16 cellular contexts compared by ENCODE assay signal in genomic region chr1:96515925-96516324, GRCh38.
DNase-seq lines count a peak whose midpoint lies in the region; ATAC-seq lines count a peak whose summit lies in the region.
"Had no signal": no experiment of that assay in that cellular context is flagged by ENCODE, and none has a peak within 500 bp of the region (broad histone marks: within the 10 kb centered on the region; RNA-seq: fewer than 3 reads in every experiment).

No MANE protein-coding gene starts in this region.

- ATAC-seq in GM18870 (IDR thresholded peaks at IDR 0.05; ENCODE audit: unreplicated experiment) (peak; percentile 37), GM21526 (IDR thresholded peaks at IDR 0.05; ENCODE audit: low FRiP score, unreplicated experiment) (peak; percentile 34), HG03097 (IDR thresholded peaks at IDR 0.05; ENCODE audit: low FRiP score, unreplicated experiment) (peak; percentile 51), HG02588 (IDR thresholded peaks at IDR 0.05; ENCODE audit: unreplicated experiment) (no peak)
- ATAC-seq: activated CD8-positive, alpha-beta memory T cell treated with anti-CD3 and anti-CD28 coated beads, Interleukin-2, amount 10 ng/mL, durations not matched to agents 7 days and 5 days; HepG2; left lung; mucosa of descending colon had no signal

- DNase-seq in MV-4-11 (lab: John Stamatoyannopoulos, UW) (peak; percentile 79), NCI-H510A (lab: John Stamatoyannopoulos, UW) (no peak), foreskin melanocyte (no peak)
- no peak for DNase-seq in activated CD4-positive, alpha-beta T cell treated with anti-CD3 and anti-CD28 coated beads for 1 hour
- DNase-seq: activated CD4-positive, alpha-beta T cell treated with anti-CD3 and anti-CD28 coated beads for 4 hours; activated CD8-positive, alpha-beta memory T cell treated with anti-CD3 and anti-CD28 coated beads, Interleukin-2, amount 10 ng/mL, durations not matched to agents 7 days and 5 days; left lung; mucosa of descending colon; NCI-H187; NCI-H2227 treated with DMSO at 0.1 percent for 48 hours; testis had no signal
